8 cellular contexts compared by ENCODE assay signal in the genomic region with DNA sequence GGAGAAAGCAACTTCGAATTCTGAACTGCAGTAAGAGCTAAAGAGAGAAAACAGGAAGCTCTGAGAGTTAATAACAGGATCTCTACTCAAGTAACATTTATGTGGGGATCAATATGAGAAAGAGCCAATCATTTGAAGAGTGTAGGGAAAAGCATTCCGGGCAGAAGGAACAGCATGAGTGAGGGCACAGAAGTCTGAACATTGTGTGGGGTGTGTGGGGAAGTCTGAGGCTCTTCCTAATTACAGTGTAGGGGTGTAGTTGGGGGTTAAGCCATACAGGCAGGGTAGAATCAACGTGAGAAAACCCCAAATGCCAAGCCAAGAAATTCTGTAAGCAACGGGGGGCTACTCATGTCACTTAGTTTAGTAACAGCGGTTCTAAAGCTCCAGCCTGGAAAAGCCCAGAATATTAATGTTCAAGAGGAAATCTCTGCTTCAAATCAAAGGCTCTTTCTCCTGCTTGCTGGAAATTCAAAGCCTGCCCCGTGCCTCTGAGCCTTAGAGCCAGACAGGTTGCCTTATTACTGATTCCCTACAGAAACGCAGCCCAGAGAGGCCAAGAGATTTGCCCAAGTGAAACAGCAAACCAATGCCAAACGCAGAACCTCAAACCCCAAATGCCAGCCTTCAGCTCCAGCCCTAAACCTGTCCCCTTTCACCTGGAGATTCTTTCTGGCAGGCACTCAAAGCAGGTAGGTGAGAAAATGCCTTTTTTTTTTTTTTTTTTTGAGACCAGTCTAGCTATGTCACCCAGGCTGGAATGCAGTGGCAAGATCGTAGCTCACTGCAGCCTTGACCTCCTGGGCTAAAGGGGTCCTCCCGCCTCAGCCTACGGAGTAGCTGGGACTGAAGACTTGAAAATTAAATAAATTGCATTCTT. TPM values are rescaled to one million over a fixed set of nuclear protein-coding genes. Genes with fewer than 3 reads are reported as not detected.
DNase-seq lines count a peak whose midpoint lies in the region; ATAC-seq and TF ChIP-seq lines count a peak whose summit lies in the region.

No MANE protein-coding gene starts in this region.

- H3K27ac Mint-ChIP-seq in T-helper 1 cell treated with Interleukin-12 subunit alpha and Interleukin-12 subunit beta and Interleukin-4 antibody, amounts not matched to agents 30 μg/mL and 1 μg/mL, for 36 hours, result peak overlapping the region; percentile 91
- peak overlapping the region; percentile 41; the same call in 1 of the 2 replicates for H3K27ac Mint-ChIP-seq in WTC11

- TF ChIP-seq CTCF in WTC11 (IDR thresholded peaks at IDR 0.05), result no peak

- peak overlapping the region; percentile 59; the same call in 1 of the 2 replicates for H3K4me3 ChIP-seq in iPS-20b (ENCODE audit: low read length)

- no peak for ATAC-seq in WTC11
- ATAC-seq in GM19324 (IDR thresholded peaks at IDR 0.05; ENCODE audit: low FRiP score, unreplicated experiment), result no peak
- no peak for ATAC-seq in GM21447 (IDR thresholded peaks at IDR 0.05; ENCODE audit: unreplicated experiment)

- peak overlapping the region; percentile 74 for H3K4me3 Mint-ChIP-seq in T-helper 1 cell treated with Interleukin-12 subunit alpha and Interleukin-12 subunit beta and Interleukin-4 antibody, amounts not matched to agents 30 μg/mL and 1 μg/mL, for 36 hours
- peak overlapping the region; percentile 41 for H3K4me3 Mint-ChIP-seq in WTC11

- H3K27me3 ChIP-seq in iPS-20b (ENCODE audit: insufficient read depth, low read length), result 0 out of 2 replicates have a peak, but pooled peaks cover 11% of the 10 kb centered on the region

- H3K9ac ChIP-seq in iPS-20b (ENCODE audit: low read depth, low read length), result peak overlapping the region; percentile 70; the same call in 1 of the 2 replicates

- H3K27me3 Mint-ChIP-seq in T-helper 1 cell treated with Interleukin-12 subunit alpha and Interleukin-12 subunit beta and Interleukin-4 antibody, amounts not matched to agents 30 μg/mL and 1 μg/mL, for 36 hours (ENCODE audit: low read depth), result no peaks in the 10 kb centered on the region
- H3K27me3 Mint-ChIP-seq in WTC11 (ENCODE audit: low read depth), result no peaks in the 10 kb centered on the region; the same call in 1 of the 2 replicates

- POLR2A ChIA-PET in WTC11 (lab: Charles Lee), result interaction anchor here (0.6 to 6.0 kb wide), 8 partner anchors 9 to 102 kb away, joined by 3 to 161 read pairs (median 4); a partner anchor contains a TSS

- CTCF ChIA-PET in WTC11 (lab: Charles Lee), result interaction anchor here (0.6 to 4.1 kb wide), 8 partner anchors 23 to 1915 kb away, joined by 3 to 21 read pairs (median 3); a partner anchor contains a TSS

- H3K27ac ChIP-seq in iPS-20b (ENCODE audit: low read length) (no peak overlapping the region), substantia nigra (ENCODE audit: low read depth, low read length, poor library complexity, severe bottlenecking) (peak overlapping the region; percentile 93)

- H3K9me3 Mint-ChIP-seq in T-helper 1 cell treated with Interleukin-12 subunit alpha and Interleukin-12 subunit beta and Interleukin-4 antibody, amounts not matched to agents 30 μg/mL and 1 μg/mL, for 36 hours, result no peaks in the 10 kb centered on the region
- no peaks in the 10 kb centered on the region for H3K9me3 Mint-ChIP-seq in WTC11

- DNase-seq in T-helper 1 cell (no peak), WTC11 (ENCODE audit: low spot score) (no peak), substantia nigra (lab: John Stamatoyannopoulos, UW) (no peak), LoVo (ENCODE audit: low spot score) (no peak)

- H3K36me3 ChIP-seq in iPS-20b (ENCODE audit: insufficient read depth, low read depth, low read length), result no peaks in the 10 kb centered on the region

- H3K36me3 Mint-ChIP-seq in T-helper 1 cell treated with Interleukin-12 subunit alpha and Interleukin-12 subunit beta and Interleukin-4 antibody, amounts not matched to agents 30 μg/mL and 1 μg/mL, for 36 hours (ENCODE audit: low read depth), result no peaks in the 10 kb centered on the region
- no peaks in the 10 kb centered on the region for H3K36me3 Mint-ChIP-seq in WTC11

- H3K4me1 Mint-ChIP-seq in T-helper 1 cell treated with Interleukin-12 subunit alpha and Interleukin-12 subunit beta and Interleukin-4 antibody, amounts not matched to agents 30 μg/mL and 1 μg/mL, for 36 hours (ENCODE audit: low read depth), result peaks cover 65% of the 10 kb centered on the region
- peaks cover 54% of the 10 kb centered on the region for H3K4me1 Mint-ChIP-seq in WTC11

- no peaks in the 10 kb centered on the region for H3K9me3 ChIP-seq in iPS-20b (ENCODE audit: insufficient read depth, low read depth, low read length)

- peaks cover 25% of the 10 kb centered on the region for H3K4me1 ChIP-seq in iPS-20b (ENCODE audit: insufficient read depth, low read length)

TF ChIP-seq in WTC11, 78 proteins besides CTCF, POLR2A, EP300 and RAD21 (continues in another document):
- TF ChIP-seq EMX1 (CRISPR knock-in tag; IDR thresholded peaks at IDR 0.05) (no peak), CREB1 (CRISPR knock-in tag; IDR thresholded peaks at IDR 0.05) (no peak), ZBTB21 (CRISPR knock-in tag; IDR thresholded peaks at IDR 0.05; ENCODE audit: borderline replicate concordance) (no peak), MYBL2 (CRISPR knock-in tag; IDR thresholded peaks at IDR 0.05) (no peak), NFYB (CRISPR knock-in tag; conservative IDR thresholded peaks at IDR 0.05; ENCODE audit: low read depth) (no peak), TEAD1 (CRISPR knock-in tag; IDR thresholded peaks at IDR 0.05) (no peak), KAT7 (CRISPR knock-in tag; IDR thresholded peaks at IDR 0.05; ENCODE audit: borderline replicate concordance) (no peak), HMGA2 (CRISPR knock-in tag; IDR thresholded peaks at IDR 0.05) (no peak), CREM (CRISPR knock-in tag; IDR thresholded peaks at IDR 0.05) (no peak), FOXJ3 (CRISPR knock-in tag; IDR thresholded peaks at IDR 0.05; ENCODE audit: borderline replicate concordance) (no peak), ZNF138 (CRISPR knock-in tag; conservative IDR thresholded peaks at IDR 0.05) (no peak), SOX15 (CRISPR knock-in tag; IDR thresholded peaks at IDR 0.05) (no peak), MXD4 (CRISPR knock-in tag; IDR thresholded peaks at IDR 0.05; ENCODE audit: borderline replicate concordance) (no peak)
- TF ChIP-seq, protein P1, sequence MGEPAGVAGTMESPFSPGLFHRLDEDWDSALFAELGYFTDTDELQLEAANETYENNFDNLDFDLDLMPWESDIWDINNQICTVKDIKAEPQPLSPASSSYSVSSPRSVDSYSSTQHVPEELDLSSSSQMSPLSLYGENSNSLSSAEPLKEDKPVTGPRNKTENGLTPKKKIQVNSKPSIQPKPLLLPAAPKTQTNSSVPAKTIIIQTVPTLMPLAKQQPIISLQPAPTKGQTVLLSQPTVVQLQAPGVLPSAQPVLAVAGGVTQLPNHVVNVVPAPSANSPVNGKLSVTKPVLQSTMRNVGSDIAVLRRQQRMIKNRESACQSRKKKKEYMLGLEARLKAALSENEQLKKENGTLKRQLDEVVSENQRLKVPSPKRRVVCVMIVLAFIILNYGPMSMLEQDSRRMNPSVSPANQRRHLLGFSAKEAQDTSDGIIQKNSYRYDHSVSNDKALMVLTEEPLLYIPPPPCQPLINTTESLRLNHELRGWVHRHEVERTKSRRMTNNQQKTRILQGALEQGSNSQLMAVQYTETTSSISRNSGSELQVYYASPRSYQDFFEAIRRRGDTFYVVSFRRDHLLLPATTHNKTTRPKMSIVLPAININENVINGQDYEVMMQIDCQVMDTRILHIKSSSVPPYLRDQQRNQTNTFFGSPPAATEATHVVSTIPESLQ (CRISPR knock-in tag; IDR thresholded peaks at IDR 0.05), result no peak
- TF ChIP-seq, protein P2, sequence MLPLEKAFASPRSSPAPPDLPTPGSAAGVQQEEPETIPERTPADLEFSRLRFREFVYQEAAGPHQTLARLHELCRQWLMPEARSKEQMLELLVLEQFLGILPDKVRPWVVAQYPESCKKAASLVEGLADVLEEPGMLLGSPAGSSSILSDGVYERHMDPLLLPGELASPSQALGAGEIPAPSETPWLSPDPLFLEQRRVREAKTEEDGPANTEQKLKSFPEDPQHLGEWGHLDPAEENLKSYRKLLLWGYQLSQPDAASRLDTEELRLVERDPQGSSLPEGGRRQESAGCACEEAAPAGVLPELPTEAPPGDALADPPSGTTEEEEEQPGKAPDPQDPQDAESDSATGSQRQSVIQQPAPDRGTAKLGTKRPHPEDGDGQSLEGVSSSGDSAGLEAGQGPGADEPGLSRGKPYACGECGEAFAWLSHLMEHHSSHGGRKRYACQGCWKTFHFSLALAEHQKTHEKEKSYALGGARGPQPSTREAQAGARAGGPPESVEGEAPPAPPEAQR (CRISPR knock-in tag; IDR thresholded peaks at IDR 0.05), result no peak
- TF ChIP-seq, protein P3, sequence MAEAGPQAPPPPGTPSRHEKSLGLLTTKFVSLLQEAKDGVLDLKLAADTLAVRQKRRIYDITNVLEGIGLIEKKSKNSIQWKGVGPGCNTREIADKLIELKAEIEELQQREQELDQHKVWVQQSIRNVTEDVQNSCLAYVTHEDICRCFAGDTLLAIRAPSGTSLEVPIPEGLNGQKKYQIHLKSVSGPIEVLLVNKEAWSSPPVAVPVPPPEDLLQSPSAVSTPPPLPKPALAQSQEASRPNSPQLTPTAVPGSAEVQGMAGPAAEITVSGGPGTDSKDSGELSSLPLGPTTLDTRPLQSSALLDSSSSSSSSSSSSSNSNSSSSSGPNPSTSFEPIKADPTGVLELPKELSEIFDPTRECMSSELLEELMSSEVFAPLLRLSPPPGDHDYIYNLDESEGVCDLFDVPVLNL (CRISPR knock-in tag; IDR thresholded peaks at IDR 0.05; ENCODE audit: borderline replicate concordance, low read depth), result no peak
- TF ChIP-seq, protein P4, sequence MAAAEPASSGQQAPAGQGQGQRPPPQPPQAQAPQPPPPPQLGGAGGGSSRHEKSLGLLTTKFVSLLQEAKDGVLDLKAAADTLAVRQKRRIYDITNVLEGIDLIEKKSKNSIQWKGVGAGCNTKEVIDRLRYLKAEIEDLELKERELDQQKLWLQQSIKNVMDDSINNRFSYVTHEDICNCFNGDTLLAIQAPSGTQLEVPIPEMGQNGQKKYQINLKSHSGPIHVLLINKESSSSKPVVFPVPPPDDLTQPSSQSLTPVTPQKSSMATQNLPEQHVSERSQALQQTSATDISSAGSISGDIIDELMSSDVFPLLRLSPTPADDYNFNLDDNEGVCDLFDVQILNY (CRISPR knock-in tag; IDR thresholded peaks at IDR 0.05), result no peak
- TF ChIP-seq, protein P5, sequence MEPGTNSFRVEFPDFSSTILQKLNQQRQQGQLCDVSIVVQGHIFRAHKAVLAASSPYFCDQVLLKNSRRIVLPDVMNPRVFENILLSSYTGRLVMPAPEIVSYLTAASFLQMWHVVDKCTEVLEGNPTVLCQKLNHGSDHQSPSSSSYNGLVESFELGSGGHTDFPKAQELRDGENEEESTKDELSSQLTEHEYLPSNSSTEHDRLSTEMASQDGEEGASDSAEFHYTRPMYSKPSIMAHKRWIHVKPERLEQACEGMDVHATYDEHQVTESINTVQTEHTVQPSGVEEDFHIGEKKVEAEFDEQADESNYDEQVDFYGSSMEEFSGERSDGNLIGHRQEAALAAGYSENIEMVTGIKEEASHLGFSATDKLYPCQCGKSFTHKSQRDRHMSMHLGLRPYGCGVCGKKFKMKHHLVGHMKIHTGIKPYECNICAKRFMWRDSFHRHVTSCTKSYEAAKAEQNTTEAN (CRISPR knock-in tag; IDR thresholded peaks at IDR 0.05), result no peak

RNA-seq across cellular contexts. Expression of a gene that starts 36.1 kb away (rescaled TPM):
- total RNA-seq in WTC11 (2021), result 19.3 to 21.6 TPM (median 20.0 TPM) in 3 replicates

RNA-seq across cellular contexts. Expression of a gene that starts 44.9 kb away (rescaled TPM):
- total RNA-seq in WTC11 (2021), result 118 to 158 TPM (median 153 TPM) in 3 replicates
